In the genomic region with DNA sequence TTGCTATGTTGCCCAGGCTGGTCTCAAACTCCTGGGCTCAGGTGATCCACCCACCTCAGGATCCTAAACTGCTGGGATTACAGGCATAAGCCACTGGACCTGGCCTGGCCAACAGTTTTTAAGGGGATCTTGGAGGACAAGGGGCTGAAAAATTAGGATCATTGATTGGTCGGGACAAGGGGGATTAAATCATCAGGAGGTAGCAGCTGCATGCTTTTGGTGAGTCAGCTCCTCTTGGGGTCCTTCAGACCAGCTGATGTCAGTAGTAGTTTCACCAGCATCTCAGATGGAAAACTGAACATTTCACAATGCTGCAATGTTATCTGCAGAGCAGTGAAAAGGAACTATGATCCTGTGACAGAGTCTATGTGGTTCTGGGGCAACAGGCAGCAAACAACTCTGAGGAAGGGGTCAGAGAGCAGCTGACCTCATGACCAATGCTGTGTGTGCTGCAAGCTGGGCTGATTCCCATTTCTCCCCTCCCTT, we compare ENCODE assay signal across 1 cellular context.
TF ChIP-seq lines count a peak whose summit lies in the region.

No MANE protein-coding gene starts in this region.

TF ChIP-seq in HepG2, 621 proteins besides CTCF, POLR2A, EP300 and RAD21 (continued from another document and continues in another):
- TF ChIP-seq, protein P1, sequence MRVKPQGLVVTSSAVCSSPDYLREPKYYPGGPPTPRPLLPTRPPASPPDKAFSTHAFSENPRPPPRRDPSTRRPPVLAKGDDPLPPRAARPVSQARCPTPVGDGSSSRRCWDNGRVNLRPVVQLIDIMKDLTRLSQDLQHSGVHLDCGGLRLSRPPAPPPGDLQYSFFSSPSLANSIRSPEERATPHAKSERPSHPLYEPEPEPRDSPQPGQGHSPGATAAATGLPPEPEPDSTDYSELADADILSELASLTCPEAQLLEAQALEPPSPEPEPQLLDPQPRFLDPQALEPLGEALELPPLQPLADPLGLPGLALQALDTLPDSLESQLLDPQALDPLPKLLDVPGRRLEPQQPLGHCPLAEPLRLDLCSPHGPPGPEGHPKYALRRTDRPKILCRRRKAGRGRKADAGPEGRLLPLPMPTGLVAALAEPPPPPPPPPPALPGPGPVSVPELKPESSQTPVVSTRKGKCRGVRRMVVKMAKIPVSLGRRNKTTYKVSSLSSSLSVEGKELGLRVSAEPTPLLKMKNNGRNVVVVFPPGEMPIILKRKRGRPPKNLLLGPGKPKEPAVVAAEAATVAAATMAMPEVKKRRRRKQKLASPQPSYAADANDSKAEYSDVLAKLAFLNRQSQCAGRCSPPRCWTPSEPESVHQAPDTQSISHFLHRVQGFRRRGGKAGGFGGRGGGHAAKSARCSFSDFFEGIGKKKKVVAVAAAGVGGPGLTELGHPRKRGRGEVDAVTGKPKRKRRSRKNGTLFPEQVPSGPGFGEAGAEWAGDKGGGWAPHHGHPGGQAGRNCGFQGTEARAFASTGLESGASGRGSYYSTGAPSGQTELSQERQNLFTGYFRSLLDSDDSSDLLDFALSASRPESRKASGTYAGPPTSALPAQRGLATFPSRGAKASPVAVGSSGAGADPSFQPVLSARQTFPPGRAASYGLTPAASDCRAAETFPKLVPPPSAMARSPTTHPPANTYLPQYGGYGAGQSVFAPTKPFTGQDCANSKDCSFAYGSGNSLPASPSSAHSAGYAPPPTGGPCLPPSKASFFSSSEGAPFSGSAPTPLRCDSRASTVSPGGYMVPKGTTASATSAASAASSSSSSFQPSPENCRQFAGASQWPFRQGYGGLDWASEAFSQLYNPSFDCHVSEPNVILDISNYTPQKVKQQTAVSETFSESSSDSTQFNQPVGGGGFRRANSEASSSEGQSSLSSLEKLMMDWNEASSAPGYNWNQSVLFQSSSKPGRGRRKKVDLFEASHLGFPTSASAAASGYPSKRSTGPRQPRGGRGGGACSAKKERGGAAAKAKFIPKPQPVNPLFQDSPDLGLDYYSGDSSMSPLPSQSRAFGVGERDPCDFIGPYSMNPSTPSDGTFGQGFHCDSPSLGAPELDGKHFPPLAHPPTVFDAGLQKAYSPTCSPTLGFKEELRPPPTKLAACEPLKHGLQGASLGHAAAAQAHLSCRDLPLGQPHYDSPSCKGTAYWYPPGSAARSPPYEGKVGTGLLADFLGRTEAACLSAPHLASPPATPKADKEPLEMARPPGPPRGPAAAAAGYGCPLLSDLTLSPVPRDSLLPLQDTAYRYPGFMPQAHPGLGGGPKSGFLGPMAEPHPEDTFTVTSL (CRISPR knock-in tag; IDR thresholded peaks at IDR 0.05; ENCODE audit: borderline replicate concordance) = peak; percentile 85
- TF ChIP-seq RXRB (CRISPR knock-in tag; IDR thresholded peaks at IDR 0.05; ENCODE audit: borderline replicate concordance) = peak; percentile 75
- peak; percentile 66; the same call in 1 of the 2 replicates for TF ChIP-seq ZNF710 (CRISPR knock-in tag; IDR thresholded peaks at IDR 0.05; ENCODE audit: borderline replicate concordance)
- no peak for TF ChIP-seq TCF7L2 (IDR thresholded peaks at IDR 0.05; ENCODE audit: low read depth, low read length)
- no peak for TF ChIP-seq ZNF17 (CRISPR knock-in tag; IDR thresholded peaks at IDR 0.05)
- no peak for TF ChIP-seq ZBTB7A (CRISPR knock-in tag; IDR thresholded peaks at IDR 0.05)
- TF ChIP-seq POLR2G (IDR thresholded peaks at IDR 0.05; ENCODE audit: low read depth, low read length) = no peak
- TF ChIP-seq CREB3 (CRISPR knock-in tag; IDR thresholded peaks at IDR 0.05) = no peak
- peak; percentile 47; the same call in 1 of the 2 replicates for TF ChIP-seq ZNF770 (CRISPR knock-in tag; IDR thresholded peaks at IDR 0.05)
- no peak for TF ChIP-seq ZNF687 (CRISPR knock-in tag; IDR thresholded peaks at IDR 0.05)
- TF ChIP-seq ZKSCAN5 (CRISPR knock-in tag; IDR thresholded peaks at IDR 0.05) = no peak
- peak; percentile 89 for TF ChIP-seq HDAC2 (CRISPR knock-in tag; IDR thresholded peaks at IDR 0.05)
- no peak for TF ChIP-seq CBX2 (IDR thresholded peaks at IDR 0.05; ENCODE audit: low read depth, low read length)
- TF ChIP-seq CBX2 (CRISPR knock-in tag; IDR thresholded peaks at IDR 0.05; ENCODE audit: low read depth) = no peak
- no peak for TF ChIP-seq PTBP1 (IDR thresholded peaks at IDR 0.05; ENCODE audit: low read depth, low read length, poor library complexity, severe bottlenecking)
- peak; percentile 30; the same call in 1 of the 2 replicates for TF ChIP-seq TBX2 (CRISPR knock-in tag; IDR thresholded peaks at IDR 0.05; ENCODE audit: borderline replicate concordance)
- no peak for TF ChIP-seq SATB2 (CRISPR knock-in tag; IDR thresholded peaks at IDR 0.05)
- no peak for TF ChIP-seq FIP1L1 (IDR thresholded peaks at IDR 0.05; ENCODE audit: borderline replicate concordance, insufficient read depth, low read depth, low read length)
- no peak for TF ChIP-seq TOPORS (CRISPR knock-in tag; IDR thresholded peaks at IDR 0.05)
- TF ChIP-seq NFE2L1 (CRISPR knock-in tag; IDR thresholded peaks at IDR 0.05; ENCODE audit: borderline replicate concordance) = no peak
- TF ChIP-seq, protein P2, sequence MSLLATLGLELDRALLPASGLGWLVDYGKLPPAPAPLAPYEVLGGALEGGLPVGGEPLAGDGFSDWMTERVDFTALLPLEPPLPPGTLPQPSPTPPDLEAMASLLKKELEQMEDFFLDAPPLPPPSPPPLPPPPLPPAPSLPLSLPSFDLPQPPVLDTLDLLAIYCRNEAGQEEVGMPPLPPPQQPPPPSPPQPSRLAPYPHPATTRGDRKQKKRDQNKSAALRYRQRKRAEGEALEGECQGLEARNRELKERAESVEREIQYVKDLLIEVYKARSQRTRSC (CRISPR knock-in tag; IDR thresholded peaks at IDR 0.05; ENCODE audit: low read depth) = no peak
- TF ChIP-seq DMTF1 (CRISPR knock-in tag; IDR thresholded peaks at IDR 0.05) = no peak
- TF ChIP-seq ZFAT (CRISPR knock-in tag; conservative IDR thresholded peaks at IDR 0.05) = no peak
- no peak for TF ChIP-seq ZNF234 (CRISPR knock-in tag; conservative IDR thresholded peaks at IDR 0.05)
- TF ChIP-seq ZNF564 (CRISPR knock-in tag; IDR thresholded peaks at IDR 0.05) = no peak
- no peak for TF ChIP-seq NFYB (CRISPR knock-in tag; IDR thresholded peaks at IDR 0.05)
- no peak for TF ChIP-seq PCBP2 (optimal IDR thresholded peaks at IDR 0.05; ENCODE audit: low read depth, low read length, poor library complexity, severe bottlenecking)
- peak; percentile 78 for TF ChIP-seq POGZ (CRISPR knock-in tag; IDR thresholded peaks at IDR 0.05)
- no peak; the same call in 1 of the 2 replicates for TF ChIP-seq ZNF788 (CRISPR knock-in tag; IDR thresholded peaks at IDR 0.05; ENCODE audit: borderline replicate concordance)
- no peak for TF ChIP-seq ZFP36L1 (CRISPR knock-in tag; IDR thresholded peaks at IDR 0.05)
- TF ChIP-seq ZNF816 (CRISPR knock-in tag; IDR thresholded peaks at IDR 0.05; ENCODE audit: borderline replicate concordance) = no peak
- TF ChIP-seq PHF8 (CRISPR knock-in tag; IDR thresholded peaks at IDR 0.05) = no peak
- TF ChIP-seq, protein P3, sequence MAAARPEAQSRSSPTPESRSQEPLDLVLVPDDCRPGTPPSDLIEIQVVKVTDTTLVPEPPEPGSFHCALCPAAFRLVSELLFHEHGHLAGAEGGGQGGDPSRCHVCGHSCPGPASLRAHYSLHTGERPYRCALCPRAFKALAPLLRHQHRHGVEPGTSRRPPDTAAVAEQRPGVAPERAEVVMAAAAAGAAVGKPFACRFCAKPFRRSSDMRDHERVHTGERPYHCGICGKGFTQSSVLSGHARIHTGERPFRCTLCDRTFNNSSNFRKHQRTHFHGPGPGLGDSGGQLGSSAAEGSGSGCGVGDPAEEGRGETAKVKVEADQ (CRISPR knock-in tag; IDR thresholded peaks at IDR 0.05; ENCODE audit: borderline replicate concordance) = no peak
- TF ChIP-seq, protein P4, sequence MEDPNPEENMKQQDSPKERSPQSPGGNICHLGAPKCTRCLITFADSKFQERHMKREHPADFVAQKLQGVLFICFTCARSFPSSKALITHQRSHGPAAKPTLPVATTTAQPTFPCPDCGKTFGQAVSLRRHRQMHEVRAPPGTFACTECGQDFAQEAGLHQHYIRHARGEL (CRISPR knock-in tag; IDR thresholded peaks at IDR 0.05) = no peak
- TF ChIP-seq, protein P5, sequence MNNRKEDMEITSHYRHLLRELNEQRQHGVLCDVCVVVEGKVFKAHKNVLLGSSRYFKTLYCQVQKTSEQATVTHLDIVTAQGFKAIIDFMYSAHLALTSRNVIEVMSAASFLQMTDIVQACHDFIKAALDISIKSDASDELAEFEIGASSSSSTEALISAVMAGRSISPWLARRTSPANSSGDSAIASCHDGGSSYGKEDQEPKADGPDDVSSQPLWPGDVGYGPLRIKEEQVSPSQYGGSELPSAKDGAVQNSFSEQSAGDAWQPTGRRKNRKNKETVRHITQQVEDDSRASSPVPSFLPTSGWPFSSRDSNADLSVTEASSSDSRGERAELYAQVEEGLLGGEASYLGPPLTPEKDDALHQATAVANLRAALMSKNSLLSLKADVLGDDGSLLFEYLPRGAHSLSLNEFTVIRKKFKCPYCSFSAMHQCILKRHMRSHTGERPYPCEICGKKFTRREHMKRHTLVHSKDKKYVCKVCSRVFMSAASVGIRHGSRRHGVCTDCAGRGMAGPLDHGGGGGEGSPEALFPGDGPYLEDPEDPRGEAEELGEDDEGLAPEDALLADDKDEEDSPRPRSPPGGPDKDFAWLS (CRISPR knock-in tag; IDR thresholded peaks at IDR 0.05; ENCODE audit: borderline replicate concordance) = no peak
- 0 out of 2 replicates have a peak, but pooled peaks have one; percentile 55 for TF ChIP-seq ZNF792 (CRISPR knock-in tag; IDR thresholded peaks at IDR 0.05)
